1 cellular context compared by ENCODE assay signal in the genomic region with DNA sequence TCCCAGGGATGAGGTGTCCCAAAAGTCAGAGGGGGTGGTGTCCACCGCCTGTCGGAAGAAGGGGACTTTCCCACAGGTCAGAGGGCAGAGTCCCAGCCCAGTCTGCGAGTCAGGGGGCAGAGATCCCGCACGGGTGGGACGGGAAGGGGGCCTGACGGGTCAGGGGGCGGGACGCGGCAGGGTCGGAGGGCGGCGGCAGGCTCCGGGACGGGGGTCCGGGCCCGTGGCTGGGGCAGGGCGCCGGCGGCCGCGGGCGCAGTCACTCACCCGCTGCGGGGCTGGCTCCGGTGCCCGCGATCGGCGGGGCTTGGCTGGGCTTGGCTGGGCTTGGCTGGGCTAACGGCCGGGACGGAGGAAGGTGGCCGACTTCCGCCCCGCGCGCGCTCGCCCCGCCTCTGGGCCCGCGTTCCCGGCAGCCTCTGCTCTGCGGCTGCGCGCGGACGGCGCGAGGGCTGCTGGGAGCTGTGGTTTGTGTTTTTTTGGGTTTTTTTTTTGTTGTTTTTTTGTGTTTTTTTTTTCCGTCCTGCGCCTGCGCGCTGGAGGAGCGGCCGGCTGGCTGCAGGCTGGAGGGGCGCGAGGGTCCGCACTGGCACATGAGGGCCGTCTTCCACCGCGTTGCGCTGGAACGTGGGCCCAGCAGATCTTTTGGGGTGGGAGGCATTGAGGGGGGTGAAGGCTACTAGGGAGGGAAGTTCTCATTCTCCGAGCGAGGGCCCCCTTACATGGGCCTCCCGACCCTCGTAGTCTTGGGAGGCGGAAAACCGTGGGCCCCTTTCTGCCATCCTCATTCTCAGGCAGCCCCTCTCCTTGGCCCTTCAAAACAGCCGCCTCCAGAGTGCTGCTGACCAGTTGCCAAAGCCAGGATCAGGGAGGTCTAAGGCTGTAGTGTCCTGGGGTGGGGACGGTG.
TF ChIP-seq lines count a peak whose summit lies in the region.

TSS of gene CANT1 (minus strand) at position 368 of the 907 bp plus-strand sequence. CDS start 12,142 bp downstream, outside the sequence.

TF ChIP-seq in GM12878, 131 proteins besides CTCF, POLR2A, EP300 and RAD21 (continued from another document and continues in another):
- TF ChIP-seq RELB (IDR thresholded peaks at IDR 0.05; ENCODE audit: low read depth) (no peak), NFIC (IDR thresholded peaks at IDR 0.05; ENCODE audit: low read depth, low read length) (no peak), PML (IDR thresholded peaks at IDR 0.05; ENCODE audit: low read length) (no peak), ZNF207 (IDR thresholded peaks at IDR 0.05; ENCODE audit: borderline replicate concordance) (no peak; the same call in 1 of the 2 replicates), RB1 (IDR thresholded peaks at IDR 0.05; ENCODE audit: borderline replicate concordance) (no peak), EGR1 (IDR thresholded peaks at IDR 0.05; ENCODE audit: borderline replicate concordance in 1 of 2, low read depth in 2 of 2, low read length in 2 of 2) (no peak), REST (IDR thresholded peaks at IDR 0.05; ENCODE audit: low read depth, low read length) (no peak), EED (IDR thresholded peaks at IDR 0.05; ENCODE audit: low read depth) (no peak), HCFC1 (IDR thresholded peaks at IDR 0.05; ENCODE audit: low read length) (peak; percentile 87), SREBF2 (IDR thresholded peaks at IDR 0.05; ENCODE audit: low read length) (no peak), KLF5 (IDR thresholded peaks at IDR 0.05; ENCODE audit: partially characterized antibody) (peak; percentile 61), IRF5 (IDR thresholded peaks at IDR 0.05; ENCODE audit: borderline replicate concordance) (no peak), TARDBP (IDR thresholded peaks at IDR 0.05; ENCODE audit: borderline replicate concordance) (no peak), ZSCAN29 (IDR thresholded peaks at IDR 0.05) (no peak), IKZF1 (conservative IDR thresholded peaks at IDR 0.05) (peak; percentile 89), BMI1 (IDR thresholded peaks at IDR 0.05; ENCODE audit: borderline replicate concordance) (no peak), MYC (IDR thresholded peaks at IDR 0.05; ENCODE audit: insufficient read depth, insufficient read length, insufficient replicate concordance, low read length, severe bottlenecking) (no peak), FOXM1 (IDR thresholded peaks at IDR 0.05; ENCODE audit: low read depth, low read length) (no peak), MXI1 (IDR thresholded peaks at IDR 0.05; ENCODE audit: low read depth, low read length) (no peak), ZBED1 (IDR thresholded peaks at IDR 0.05; ENCODE audit: borderline replicate concordance) (no peak), LARP7 (IDR thresholded peaks at IDR 0.05) (peak; percentile 42; the same call in 1 of the 2 replicates), TCF3 (IDR thresholded peaks at IDR 0.05; ENCODE audit: borderline replicate concordance, insufficient read depth, low read depth, low read length) (no peak), YBX1 (IDR thresholded peaks at IDR 0.05) (no peak), SMAD5 (IDR thresholded peaks at IDR 0.05; ENCODE audit: low read depth) (no peak), RAD51 (IDR thresholded peaks at IDR 0.05) (no peak), GABPA (IDR thresholded peaks at IDR 0.05; ENCODE audit: low read depth) (no peak), HDGF (IDR thresholded peaks at IDR 0.05) (0 out of 2 replicates have a peak, but pooled peaks have one; percentile 20)
- TF ChIP-seq, protein P1, sequence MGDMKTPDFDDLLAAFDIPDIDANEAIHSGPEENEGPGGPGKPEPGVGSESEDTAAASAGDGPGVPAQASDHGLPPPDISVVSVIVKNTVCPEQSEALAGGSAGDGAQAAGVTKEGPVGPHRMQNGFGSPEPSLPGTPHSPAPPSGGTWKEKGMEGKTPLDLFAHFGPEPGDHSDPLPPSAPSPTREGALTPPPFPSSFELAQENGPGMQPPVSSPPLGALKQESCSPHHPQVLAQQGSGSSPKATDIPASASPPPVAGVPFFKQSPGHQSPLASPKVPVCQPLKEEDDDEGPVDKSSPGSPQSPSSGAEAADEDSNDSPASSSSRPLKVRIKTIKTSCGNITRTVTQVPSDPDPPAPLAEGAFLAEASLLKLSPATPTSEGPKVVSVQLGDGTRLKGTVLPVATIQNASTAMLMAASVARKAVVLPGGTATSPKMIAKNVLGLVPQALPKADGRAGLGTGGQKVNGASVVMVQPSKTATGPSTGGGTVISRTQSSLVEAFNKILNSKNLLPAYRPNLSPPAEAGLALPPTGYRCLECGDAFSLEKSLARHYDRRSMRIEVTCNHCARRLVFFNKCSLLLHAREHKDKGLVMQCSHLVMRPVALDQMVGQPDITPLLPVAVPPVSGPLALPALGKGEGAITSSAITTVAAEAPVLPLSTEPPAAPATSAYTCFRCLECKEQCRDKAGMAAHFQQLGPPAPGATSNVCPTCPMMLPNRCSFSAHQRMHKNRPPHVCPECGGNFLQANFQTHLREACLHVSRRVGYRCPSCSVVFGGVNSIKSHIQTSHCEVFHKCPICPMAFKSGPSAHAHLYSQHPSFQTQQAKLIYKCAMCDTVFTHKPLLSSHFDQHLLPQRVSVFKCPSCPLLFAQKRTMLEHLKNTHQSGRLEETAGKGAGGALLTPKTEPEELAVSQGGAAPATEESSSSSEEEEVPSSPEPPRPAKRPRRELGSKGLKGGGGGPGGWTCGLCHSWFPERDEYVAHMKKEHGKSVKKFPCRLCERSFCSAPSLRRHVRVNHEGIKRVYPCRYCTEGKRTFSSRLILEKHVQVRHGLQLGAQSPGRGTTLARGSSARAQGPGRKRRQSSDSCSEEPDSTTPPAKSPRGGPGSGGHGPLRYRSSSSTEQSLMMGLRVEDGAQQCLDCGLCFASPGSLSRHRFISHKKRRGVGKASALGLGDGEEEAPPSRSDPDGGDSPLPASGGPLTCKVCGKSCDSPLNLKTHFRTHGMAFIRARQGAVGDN (IDR thresholded peaks at IDR 0.05): peak; percentile 53
- TF ChIP-seq, protein P2, sequence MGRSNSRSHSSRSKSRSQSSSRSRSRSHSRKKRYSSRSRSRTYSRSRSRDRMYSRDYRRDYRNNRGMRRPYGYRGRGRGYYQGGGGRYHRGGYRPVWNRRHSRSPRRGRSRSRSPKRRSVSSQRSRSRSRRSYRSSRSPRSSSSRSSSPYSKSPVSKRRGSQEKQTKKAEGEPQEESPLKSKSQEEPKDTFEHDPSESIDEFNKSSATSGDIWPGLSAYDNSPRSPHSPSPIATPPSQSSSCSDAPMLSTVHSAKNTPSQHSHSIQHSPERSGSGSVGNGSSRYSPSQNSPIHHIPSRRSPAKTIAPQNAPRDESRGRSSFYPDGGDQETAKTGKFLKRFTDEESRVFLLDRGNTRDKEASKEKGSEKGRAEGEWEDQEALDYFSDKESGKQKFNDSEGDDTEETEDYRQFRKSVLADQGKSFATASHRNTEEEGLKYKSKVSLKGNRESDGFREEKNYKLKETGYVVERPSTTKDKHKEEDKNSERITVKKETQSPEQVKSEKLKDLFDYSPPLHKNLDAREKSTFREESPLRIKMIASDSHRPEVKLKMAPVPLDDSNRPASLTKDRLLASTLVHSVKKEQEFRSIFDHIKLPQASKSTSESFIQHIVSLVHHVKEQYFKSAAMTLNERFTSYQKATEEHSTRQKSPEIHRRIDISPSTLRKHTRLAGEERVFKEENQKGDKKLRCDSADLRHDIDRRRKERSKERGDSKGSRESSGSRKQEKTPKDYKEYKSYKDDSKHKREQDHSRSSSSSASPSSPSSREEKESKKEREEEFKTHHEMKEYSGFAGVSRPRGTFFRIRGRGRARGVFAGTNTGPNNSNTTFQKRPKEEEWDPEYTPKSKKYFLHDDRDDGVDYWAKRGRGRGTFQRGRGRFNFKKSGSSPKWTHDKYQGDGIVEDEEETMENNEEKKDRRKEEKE (IDR thresholded peaks at IDR 0.05): no peak
- TF ChIP-seq, protein P3, sequence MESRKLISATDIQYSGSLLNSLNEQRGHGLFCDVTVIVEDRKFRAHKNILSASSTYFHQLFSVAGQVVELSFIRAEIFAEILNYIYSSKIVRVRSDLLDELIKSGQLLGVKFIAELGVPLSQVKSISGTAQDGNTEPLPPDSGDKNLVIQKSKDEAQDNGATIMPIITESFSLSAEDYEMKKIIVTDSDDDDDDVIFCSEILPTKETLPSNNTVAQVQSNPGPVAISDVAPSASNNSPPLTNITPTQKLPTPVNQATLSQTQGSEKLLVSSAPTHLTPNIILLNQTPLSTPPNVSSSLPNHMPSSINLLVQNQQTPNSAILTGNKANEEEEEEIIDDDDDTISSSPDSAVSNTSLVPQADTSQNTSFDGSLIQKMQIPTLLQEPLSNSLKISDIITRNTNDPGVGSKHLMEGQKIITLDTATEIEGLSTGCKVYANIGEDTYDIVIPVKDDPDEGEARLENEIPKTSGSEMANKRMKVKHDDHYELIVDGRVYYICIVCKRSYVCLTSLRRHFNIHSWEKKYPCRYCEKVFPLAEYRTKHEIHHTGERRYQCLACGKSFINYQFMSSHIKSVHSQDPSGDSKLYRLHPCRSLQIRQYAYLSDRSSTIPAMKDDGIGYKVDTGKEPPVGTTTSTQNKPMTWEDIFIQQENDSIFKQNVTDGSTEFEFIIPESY (IDR thresholded peaks at IDR 0.05): no peak
- TF ChIP-seq, protein P4, sequence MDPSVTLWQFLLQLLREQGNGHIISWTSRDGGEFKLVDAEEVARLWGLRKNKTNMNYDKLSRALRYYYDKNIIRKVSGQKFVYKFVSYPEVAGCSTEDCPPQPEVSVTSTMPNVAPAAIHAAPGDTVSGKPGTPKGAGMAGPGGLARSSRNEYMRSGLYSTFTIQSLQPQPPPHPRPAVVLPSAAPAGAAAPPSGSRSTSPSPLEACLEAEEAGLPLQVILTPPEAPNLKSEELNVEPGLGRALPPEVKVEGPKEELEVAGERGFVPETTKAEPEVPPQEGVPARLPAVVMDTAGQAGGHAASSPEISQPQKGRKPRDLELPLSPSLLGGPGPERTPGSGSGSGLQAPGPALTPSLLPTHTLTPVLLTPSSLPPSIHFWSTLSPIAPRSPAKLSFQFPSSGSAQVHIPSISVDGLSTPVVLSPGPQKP (IDR thresholded peaks at IDR 0.05; ENCODE audit: low read depth, low read length): peak; percentile 47; the same call in 1 of the 2 replicates
- TF ChIP-seq, protein P5, sequence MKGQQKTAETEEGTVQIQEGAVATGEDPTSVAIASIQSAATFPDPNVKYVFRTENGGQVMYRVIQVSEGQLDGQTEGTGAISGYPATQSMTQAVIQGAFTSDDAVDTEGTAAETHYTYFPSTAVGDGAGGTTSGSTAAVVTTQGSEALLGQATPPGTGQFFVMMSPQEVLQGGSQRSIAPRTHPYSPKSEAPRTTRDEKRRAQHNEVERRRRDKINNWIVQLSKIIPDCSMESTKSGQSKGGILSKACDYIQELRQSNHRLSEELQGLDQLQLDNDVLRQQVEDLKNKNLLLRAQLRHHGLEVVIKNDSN (IDR thresholded peaks at IDR 0.05; ENCODE audit: borderline replicate concordance, extremely low read length, insufficient read depth, low read depth, low read length): no peak
- TF ChIP-seq, protein P6, sequence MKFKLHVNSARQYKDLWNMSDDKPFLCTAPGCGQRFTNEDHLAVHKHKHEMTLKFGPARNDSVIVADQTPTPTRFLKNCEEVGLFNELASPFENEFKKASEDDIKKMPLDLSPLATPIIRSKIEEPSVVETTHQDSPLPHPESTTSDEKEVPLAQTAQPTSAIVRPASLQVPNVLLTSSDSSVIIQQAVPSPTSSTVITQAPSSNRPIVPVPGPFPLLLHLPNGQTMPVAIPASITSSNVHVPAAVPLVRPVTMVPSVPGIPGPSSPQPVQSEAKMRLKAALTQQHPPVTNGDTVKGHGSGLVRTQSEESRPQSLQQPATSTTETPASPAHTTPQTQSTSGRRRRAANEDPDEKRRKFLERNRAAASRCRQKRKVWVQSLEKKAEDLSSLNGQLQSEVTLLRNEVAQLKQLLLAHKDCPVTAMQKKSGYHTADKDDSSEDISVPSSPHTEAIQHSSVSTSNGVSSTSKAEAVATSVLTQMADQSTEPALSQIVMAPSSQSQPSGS (IDR thresholded peaks at IDR 0.05; ENCODE audit: low read length): no peak
